In genomic region chr2:41896186-41896846, GRCh38 we compare ENCODE assay signal across 11 cellular contexts.
DNase-seq lines count a peak whose midpoint lies in the region; ATAC-seq lines count a peak whose summit lies in the region.
"Had no signal": no experiment of that assay in that cellular context is flagged by ENCODE, and none has a peak within 500 bp of the region (broad histone marks: within the 10 kb centered on the region; RNA-seq: fewer than 3 reads in every experiment).

No MANE protein-coding gene starts in this region.

- H3K27me3 Mint-ChIP-seq in activated naive CD4-positive, alpha-beta T cell treated with anti-CD3 and anti-CD28 coated beads for 36 hours (ENCODE audit: low read depth), result no peaks in the 10 kb centered on the region

- CTCF ChIA-PET in activated naive CD4-positive, alpha-beta T cell treated with anti-CD3 and anti-CD28 coated beads for 36 hours (lab: Charles Lee), result interaction anchor here (0.6 kb wide), 1 partner anchor 159 kb away, joined by 3 read pairs; no protein-coding TSS in a partner anchor

- ATAC-seq in GM21723 (IDR thresholded peaks at IDR 0.05; ENCODE audit: unreplicated experiment), result peak; percentile 99
- peak; percentile 61 for ATAC-seq in HG03575 (IDR thresholded peaks at IDR 0.05; ENCODE audit: extremely low read depth, insufficient number of reproducible peaks, low FRiP score, unreplicated experiment)

- no peak overlapping the region for H3K27ac Mint-ChIP-seq in activated naive CD4-positive, alpha-beta T cell treated with anti-CD3 and anti-CD28 coated beads for 36 hours
- H3K27ac Mint-ChIP-seq: B cell had no signal

- intact Hi-C loops in activated naive CD4-positive, alpha-beta T cell treated with anti-CD3 and anti-CD28 coated beads for 36 hours (cut with micrococcal nuclease), result no loop called here

- no peaks in the 10 kb centered on the region for H3K4me1 Mint-ChIP-seq in activated naive CD4-positive, alpha-beta T cell treated with anti-CD3 and anti-CD28 coated beads for 36 hours (ENCODE audit: low read depth)
- H3K4me1 Mint-ChIP-seq: B cell had no signal

- DNase-seq in activated naive CD4-positive, alpha-beta T cell treated with Interleukin-2 at 50 U/mL for 16 hours, result peak; percentile 31
- no peak for DNase-seq in activated naive CD4-positive, alpha-beta T cell treated with anti-CD3 and anti-CD28 coated beads for 36 hours
- peak; percentile 25 for DNase-seq in stimulated activated CD8-positive, alpha-beta memory T cell treated with anti-CD3 and anti-CD28 coated beads, Interleukin-4, amount 100 ng/mL, for 48 hours
- no peak for DNase-seq in NCI-H526 (lab: John Stamatoyannopoulos, UW)
- no peak for DNase-seq in AG20443 (ENCODE audit: low spot score)
- no peak for DNase-seq in COLO829 (ENCODE audit: low spot score)
- DNase-seq: caudate nucleus, NCI-H1092 had no signal

- no peaks in the 10 kb centered on the region for H3K36me3 Mint-ChIP-seq in activated naive CD4-positive, alpha-beta T cell treated with anti-CD3 and anti-CD28 coated beads for 36 hours (ENCODE audit: low read depth)

- H3K9me3 Mint-ChIP-seq in activated naive CD4-positive, alpha-beta T cell treated with anti-CD3 and anti-CD28 coated beads for 36 hours, result no peaks in the 10 kb centered on the region

- H3K4me3 Mint-ChIP-seq in activated naive CD4-positive, alpha-beta T cell treated with anti-CD3 and anti-CD28 coated beads for 36 hours, result no peak overlapping the region
- H3K4me3 Mint-ChIP-seq: B cell had no signal

Comparison
In these comparisons a context has a peak if more than half of its experiments do, and no peak if none do; other contexts are left out.
1. DNase-seq: peak in activated naive CD4-positive, alpha-beta T cell treated with Interleukin-2 at 50 U/mL for 16 hours (single experiment) and stimulated activated CD8-positive, alpha-beta memory T cell treated with anti-CD3 and anti-CD28 coated beads, Interleukin-4, amount 100 ng/mL, for 48 hours (single experiment); none in activated naive CD4-positive, alpha-beta T cell treated with anti-CD3 and anti-CD28 coated beads for 36 hours (single experiment), NCI-H526 (0 of 2), AG20443 (single experiment) and COLO829 (single experiment).